15 cellular contexts compared by ENCODE assay signal in the genomic region with DNA sequence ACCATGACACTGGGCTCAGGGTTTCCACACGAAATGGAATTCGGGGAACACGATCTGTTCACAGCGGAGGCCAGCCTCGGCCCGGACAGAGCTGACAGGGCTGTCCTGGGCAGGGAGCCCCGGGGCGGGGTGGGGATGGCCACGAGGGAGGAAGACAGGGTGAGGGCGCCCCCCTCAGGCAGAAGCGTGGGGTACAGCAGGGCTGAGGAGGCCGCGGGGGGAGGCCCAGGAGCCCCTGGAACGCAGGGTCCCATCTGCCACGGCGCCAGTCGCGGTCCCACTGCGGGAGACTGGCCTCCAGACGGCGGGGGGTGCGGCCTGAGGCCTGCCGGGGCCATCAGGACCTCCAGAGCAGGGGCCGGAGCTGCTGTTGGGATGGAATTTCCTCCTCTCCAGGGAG.
DNase-seq lines count a peak whose midpoint lies in the region; ATAC-seq, FAIRE-seq and TF ChIP-seq lines count a peak whose summit lies in the region.
"Had no signal": no experiment of that assay in that cellular context is flagged by ENCODE, and none has a peak within 500 bp of the region (broad histone marks: within the 10 kb centered on the region; RNA-seq: fewer than 3 reads in every experiment).

No MANE protein-coding gene starts in this region.

- DNase-seq in Panc1 (ENCODE audit: low read depth, low spot score) (no peak), lower lobe of right lung (no peak), RCC 7860 (ENCODE audit: low spot score) (no peak), DMS114 treated with DMSO at 0.1 percent for 48 hours (lab: John Stamatoyannopoulos, UW; ENCODE audit: unreplicated experiment) (no peak), DMS53 treated with DMSO at 0.1 percent for 48 hours (lab: John Stamatoyannopoulos, UW; ENCODE audit: unreplicated experiment) (no peak)
- DNase-seq: activated CD4-positive, alpha-beta T cell treated with anti-CD3 and anti-CD28 coated beads, Interleukin-2, amount 50 U/mL, for 48 hours; activated naive CD4-positive, alpha-beta T cell; effector CD8-positive, alpha-beta T cell; esophagus squamous epithelium; GM23248; IMR-90; NCI-H2029 had no signal

- no TSS peak for BruUV-seq in Panc1 (replicated peaks; lab: Mats Ljungman, UMichigan)

- H3K4me3 ChIP-seq in Panc1 (ENCODE audit: low read depth in 2 of 2, low read length in 2 of 2) (no peak overlapping the region), lower lobe of right lung (no peak overlapping the region)
- H3K4me3 ChIP-seq: esophagus squamous epithelium, GM23248 had no signal

- in situ Hi-C loops in Panc1 (cut with HindIII; ENCODE audit: low pct_unique_long_range_greater_than_20kb, low sequenced_read_pairs), result no loop called here

- H3K4me1 ChIP-seq in Panc1 (ENCODE audit: control insufficient read depth, insufficient read depth, low read length) (no peaks in the 10 kb centered on the region), lower lobe of right lung (no peaks in the 10 kb centered on the region)
- H3K4me1 ChIP-seq: esophagus squamous epithelium had no signal

- no peaks in the 10 kb centered on the region for H3K9me3 ChIP-seq in Panc1 (ENCODE audit: control insufficient read depth, insufficient read depth, low read depth, low read length)
- H3K9me3 ChIP-seq in lower lobe of right lung, result no peaks in the 10 kb centered on the region
- H3K9me3 ChIP-seq: esophagus squamous epithelium had no signal

- H3K27ac ChIP-seq in 22Rv1, result no peak overlapping the region
- no peak overlapping the region for H3K27ac ChIP-seq in Panc1 (ENCODE audit: low read length)
- no peak overlapping the region for H3K27ac ChIP-seq in lower lobe of right lung
- H3K27ac ChIP-seq: esophagus squamous epithelium, GM23248 had no signal

- H3K36me3 ChIP-seq in Panc1 (ENCODE audit: control insufficient read depth, insufficient read depth, low read length), result no peaks in the 10 kb centered on the region
- H3K36me3 ChIP-seq in lower lobe of right lung, result peaks cover 20% of the 10 kb centered on the region

- FAIRE-seq in RCC 7860 (lab: Jason Lieb, UNC), result no peak

- CTCF ChIA-PET in Panc1 (lab: Charles Lee), result no interaction called here

- peak; percentile 31; the same call in 1 of the 2 replicates for TF ChIP-seq CTCF in 22Rv1 (IDR thresholded peaks at IDR 0.05)
- TF ChIP-seq CTCF in GM12873 (IDR thresholded peaks at IDR 0.05; ENCODE audit: insufficient read depth, low read depth, low read length, missing control alignments), result peak; percentile 16
- TF ChIP-seq CTCF in Panc1 (IDR thresholded peaks at IDR 0.05), result peak; percentile 59; the same call in 1 of the 2 replicates
- TF ChIP-seq CTCF in lower lobe of right lung (IDR thresholded peaks at IDR 0.05), result no peak

- POLR2A ChIA-PET in Panc1 (lab: Charles Lee), result no interaction called here

- ATAC-seq in Panc1 (peak; percentile 27; the same call in 1 of the 2 replicates), lower lobe of right lung (peak; percentile 6 to 11), HG03139 (IDR thresholded peaks at IDR 0.05; ENCODE audit: unreplicated experiment) (no peak)

- H3K27me3 ChIP-seq in Panc1 (ENCODE audit: control insufficient read depth, insufficient read depth, low read length) (no peaks in the 10 kb centered on the region), lower lobe of right lung (ENCODE audit: low read depth) (no peaks in the 10 kb centered on the region)
- H3K27me3 ChIP-seq: esophagus squamous epithelium had no signal

- intact Hi-C loops in Panc1 (cut with micrococcal nuclease; ENCODE audit: unreplicated experiment), result no loop called here
- intact Hi-C loops in lower lobe of right lung (cut with DNase I), result no loop called here
